29 cellular contexts compared by ENCODE assay signal in the genomic region with DNA sequence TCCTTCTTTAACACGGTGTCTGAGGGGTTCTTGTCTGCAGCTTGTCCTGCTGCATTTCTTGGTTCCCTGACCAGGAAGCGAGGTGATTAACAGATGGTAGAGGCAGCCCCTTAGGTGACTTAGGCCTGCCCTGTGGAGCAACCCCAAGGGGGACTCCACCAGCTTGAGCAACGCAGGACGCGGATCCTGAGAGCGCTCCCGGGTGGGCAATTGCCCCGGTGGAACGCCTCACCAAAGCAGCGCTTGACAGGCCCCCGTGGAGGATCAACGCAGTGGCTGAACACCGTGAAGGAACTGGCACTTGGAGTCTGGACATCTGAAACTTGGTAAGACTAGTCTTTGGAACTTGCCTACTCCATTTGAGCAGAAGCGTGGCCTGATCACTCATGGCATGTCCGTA.
"Had no signal": no experiment of that assay in that cellular context is flagged by ENCODE, and none has a peak within 500 bp of the region (broad histone marks: within the 10 kb centered on the region; RNA-seq: fewer than 3 reads in every experiment).

No MANE protein-coding gene starts in this region.

- H3K4me1 ChIP-seq: colonic mucosa, esophagus muscularis mucosa, esophagus squamous epithelium, foreskin keratinocyte, gastrocnemius medialis, gastroesophageal sphincter, heart right ventricle had no signal

- H3K27me3 Mint-ChIP-seq: dendritic cell treated with granulocyte-macrophage colony-stimulating factor and Interleukin-4, amounts not matched to agents 40 ng/mL and 50 ng/mL, for 4 days; effector memory CD8-positive, alpha-beta T cell had no signal

- H3K4me3 ChIP-seq: colonic mucosa, coronary artery, dorsolateral prefrontal cortex, esophagus muscularis mucosa, esophagus squamous epithelium, gastrocnemius medialis, gastroesophageal sphincter, heart left ventricle, heart right ventricle had no signal

- ATAC-seq: effector memory CD8-positive, alpha-beta T cell; esophagus mucosa; foreskin keratinocyte; gastrocnemius medialis; gastroesophageal sphincter; heart left ventricle; heart right ventricle had no signal

- H3K36me3 ChIP-seq: colonic mucosa, esophagus muscularis mucosa, esophagus squamous epithelium, gastrocnemius medialis, gastroesophageal sphincter, heart left ventricle, heart right ventricle had no signal

- H3K27ac Mint-ChIP-seq: dendritic cell treated with granulocyte-macrophage colony-stimulating factor and Interleukin-4, amounts not matched to agents 40 ng/mL and 50 ng/mL, for 4 days; effector memory CD8-positive, alpha-beta T cell; endodermal cell had no signal

- H3K27me3 ChIP-seq: colonic mucosa, dorsolateral prefrontal cortex, esophagus muscularis mucosa, esophagus squamous epithelium, foreskin keratinocyte, gastrocnemius medialis, gastroesophageal sphincter, heart left ventricle, heart right ventricle had no signal

- FAIRE-seq: colon, endometrium, endothelial cell of umbilical vein, frontal cortex had no signal

- H3K27ac ChIP-seq: colonic mucosa, coronary artery, dorsolateral prefrontal cortex, epithelial cell of prostate, esophagus muscularis mucosa, esophagus squamous epithelium, foreskin keratinocyte, gastrocnemius medialis, gastroesophageal sphincter, heart left ventricle, heart right ventricle had no signal

- H3K9me3 ChIP-seq: colonic mucosa, esophagus muscularis mucosa, gastrocnemius medialis, gastroesophageal sphincter, heart left ventricle had no signal

- DNase-seq: colonic mucosa; cortex of kidney; dermis blood vessel endothelial cell; dorsolateral prefrontal cortex; effector CD4-positive, alpha-beta T cell; effector CD8-positive, alpha-beta T cell; effector memory CD4-positive, alpha-beta T cell; effector memory CD8-positive, alpha-beta T cell; endodermal cell; erythroblast; esophagus squamous epithelium; foreskin fibroblast; foreskin keratinocyte; foreskin melanocyte; gastrocnemius medialis; glutamatergic neuron; head of caudate nucleus; heart left ventricle; heart right ventricle had no signal

- H3K4me3 Mint-ChIP-seq: dendritic cell treated with granulocyte-macrophage colony-stimulating factor and Interleukin-4, amounts not matched to agents 40 ng/mL and 50 ng/mL, for 4 days; effector memory CD8-positive, alpha-beta T cell; endodermal cell had no signal
